Comparison of ENCODE assay signal across 27 cellular contexts in the genomic region with DNA sequence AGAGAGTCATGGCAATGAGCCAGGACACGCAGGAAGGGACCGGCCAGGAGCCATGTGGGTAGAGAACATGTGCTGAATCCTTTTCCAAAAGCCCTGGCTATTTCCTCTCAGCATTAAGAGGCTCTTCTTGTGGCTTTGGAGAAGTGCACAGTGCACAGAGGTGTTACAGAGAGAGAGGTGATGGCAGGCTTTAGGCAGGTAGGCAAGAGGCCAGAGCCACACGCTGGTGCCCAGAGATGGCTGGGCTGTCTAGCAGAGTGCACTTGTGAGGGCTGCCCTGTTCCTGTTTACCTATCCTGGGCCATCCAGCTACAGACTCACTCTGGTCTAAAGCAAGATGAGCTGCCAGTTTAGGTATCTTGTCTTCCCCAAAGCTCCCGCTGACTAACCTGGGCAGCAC.
"Had no signal": no experiment of that assay in that cellular context is flagged by ENCODE, and none has a peak within 500 bp of the region (broad histone marks: within the 10 kb centered on the region; RNA-seq: fewer than 3 reads in every experiment).

No MANE protein-coding gene starts in this region.

- H3K36me3 ChIP-seq: ascending aorta had no signal

- ATAC-seq: activated CD8-positive, alpha-beta memory T cell treated with anti-CD3 and anti-CD28 coated beads, Interleukin-2, amount 10 ng/mL, durations not matched to agents 7 days and 5 days; activated naive CD4-positive, alpha-beta T cell treated with anti-CD3 and anti-CD28 coated beads, Interleukin-2, amount 50 U/mL, for 72 hours; activated naive CD8-positive, alpha-beta T cell treated with anti-CD3 and anti-CD28 coated beads, Interleukin-2, amount 50 U/mL, for 24 hours; body of pancreas; PC-3 had no signal

- H3K36me3 Mint-ChIP-seq: activated CD8-positive, alpha-beta memory T cell treated with anti-CD3 and anti-CD28 coated beads, Interleukin-2, amount 10 ng/mL, durations not matched to agents 7 days and 5 days; activated naive CD4-positive, alpha-beta T cell treated with anti-CD3 and anti-CD28 coated beads, Interleukin-2, amount 50 U/mL, for 72 hours; T-cell had no signal

- H3K9me3 ChIP-seq: ascending aorta, body of pancreas had no signal

- H3K4me3 Mint-ChIP-seq: activated B cell treated with CpG ODN at 0.5 μM for 24 hours; activated CD4-positive, alpha-beta T cell treated with anti-CD3 and anti-CD28 coated beads, Interleukin-2, amount 10 ng/mL, durations not matched to agents 24 days and 14 days; activated CD8-positive, alpha-beta memory T cell treated with anti-CD3 and anti-CD28 coated beads, Interleukin-2, amount 10 ng/mL, durations not matched to agents 7 days and 5 days; activated naive CD8-positive, alpha-beta T cell treated with anti-CD3 and anti-CD28 coated beads, Interleukin-2, amount 50 U/mL, for 24 hours; activated T-cell treated with anti-CD3 and anti-CD28 coated beads, Interleukin-2, amount 50 U/mL, for 24 hours; activated T-helper 1 cell treated with anti-CD3 and anti-CD28 coated beads, Interleukin-12 subunit alpha, Interleukin-12 subunit beta, Interleukin-2, Interleukin-4 antibody, amounts not matched to agents 30 ng/mL and 10 ng/mL and 1 ng/mL, durations not matched to agents 14 hours and 24 hours and 36 hours; central memory CD8-positive, alpha-beta T cell; T-cell had no signal

- H3K27ac ChIP-seq: ascending aorta, body of pancreas, SK-N-MC had no signal

- H3K4me3 ChIP-seq: ascending aorta, body of pancreas, SK-N-MC had no signal

- H3K27me3 Mint-ChIP-seq: activated B cell treated with CpG ODN at 0.5 μM for 24 hours; activated CD4-positive, alpha-beta T cell treated with anti-CD3 and anti-CD28 coated beads, Interleukin-2, amount 10 ng/mL, durations not matched to agents 24 days and 14 days; activated CD8-positive, alpha-beta memory T cell treated with anti-CD3 and anti-CD28 coated beads, Interleukin-2, amount 10 ng/mL, durations not matched to agents 7 days and 5 days; activated naive CD8-positive, alpha-beta T cell treated with anti-CD3 and anti-CD28 coated beads, Interleukin-2, amount 50 U/mL, for 24 hours; activated T-cell treated with anti-CD3 and anti-CD28 coated beads, Interleukin-2, amount 50 U/mL, for 24 hours; central memory CD8-positive, alpha-beta T cell; T-cell had no signal

- H3K4me1 Mint-ChIP-seq: activated B cell treated with CpG ODN at 0.5 μM for 24 hours; activated CD4-positive, alpha-beta T cell treated with anti-CD3 and anti-CD28 coated beads, Interleukin-2, amount 10 ng/mL, durations not matched to agents 24 days and 14 days; activated CD8-positive, alpha-beta memory T cell treated with anti-CD3 and anti-CD28 coated beads, Interleukin-2, amount 10 ng/mL, durations not matched to agents 7 days and 5 days; activated naive CD8-positive, alpha-beta T cell treated with anti-CD3 and anti-CD28 coated beads, Interleukin-2, amount 50 U/mL, for 24 hours; central memory CD8-positive, alpha-beta T cell; T-cell had no signal

- DNase-seq: activated B cell treated with CpG ODN at 0.5 μM for 24 hours; activated CD4-positive, alpha-beta T cell treated with anti-CD3 and anti-CD28 coated beads for 1 hour; activated CD4-positive, alpha-beta T cell treated with anti-CD3 and anti-CD28 coated beads, Interleukin-2, amount 10 ng/mL, durations not matched to agents 24 days and 14 days; activated CD4-positive, alpha-beta T cell treated with anti-CD3 and anti-CD28 coated beads, Interleukin-2, amount 50 U/mL, for 48 hours; activated CD8-positive, alpha-beta memory T cell treated with anti-CD3 and anti-CD28 coated beads, Interleukin-2, amount 10 ng/mL, durations not matched to agents 7 days and 5 days; activated effector memory CD4-positive, alpha-beta T cell treated with Interleukin-2 at 50 U/mL for 16 hours; activated naive CD4-positive, alpha-beta T cell; activated naive CD8-positive, alpha-beta T cell treated with anti-CD3 and anti-CD28 coated beads, Interleukin-2, amount 50 U/mL, for 24 hours; activated T-cell treated with anti-CD3 and anti-CD28 coated beads, Interleukin-2, amount 50 U/mL, for 24 hours; amniotic stem cell; body of pancreas; KG1; NCI-H1048; NCI-H1694; NCI-H2081 treated with DMSO at 0.1 percent for 48 hours; NCI-H510A; NCI-H526 treated with DMSO at 0.1 percent for 48 hours; PC-3; SIG-M5; T-cell; T-helper 2 cell; T1000 had no signal

- H3K27ac Mint-ChIP-seq: activated B cell treated with CpG ODN at 0.5 μM for 24 hours; activated CD4-positive, alpha-beta T cell treated with anti-CD3 and anti-CD28 coated beads, Interleukin-2, amount 10 ng/mL, durations not matched to agents 24 days and 14 days; activated CD8-positive, alpha-beta memory T cell treated with anti-CD3 and anti-CD28 coated beads, Interleukin-2, amount 10 ng/mL, durations not matched to agents 7 days and 5 days; activated naive CD4-positive, alpha-beta T cell treated with anti-CD3 and anti-CD28 coated beads, Interleukin-2, amount 50 U/mL, for 72 hours; activated naive CD8-positive, alpha-beta T cell treated with anti-CD3 and anti-CD28 coated beads, Interleukin-2, amount 50 U/mL, for 24 hours; activated T-cell treated with anti-CD3 and anti-CD28 coated beads, Interleukin-2, amount 50 U/mL, for 24 hours; activated T-helper 1 cell treated with anti-CD3 and anti-CD28 coated beads, Interleukin-12 subunit alpha, Interleukin-12 subunit beta, Interleukin-2, Interleukin-4 antibody, amounts not matched to agents 30 ng/mL and 10 ng/mL and 1 ng/mL, durations not matched to agents 14 hours and 24 hours and 36 hours; T-cell had no signal

- H3K27me3 ChIP-seq: ascending aorta, body of pancreas had no signal

- H3K4me1 ChIP-seq: ascending aorta, body of pancreas had no signal

- H3K9me3 Mint-ChIP-seq: activated T-cell treated with anti-CD3 and anti-CD28 coated beads, Interleukin-2, amount 50 U/mL, for 24 hours had no signal
